Comparison of ENCODE assay signal across 7 cellular contexts in the genomic region with DNA sequence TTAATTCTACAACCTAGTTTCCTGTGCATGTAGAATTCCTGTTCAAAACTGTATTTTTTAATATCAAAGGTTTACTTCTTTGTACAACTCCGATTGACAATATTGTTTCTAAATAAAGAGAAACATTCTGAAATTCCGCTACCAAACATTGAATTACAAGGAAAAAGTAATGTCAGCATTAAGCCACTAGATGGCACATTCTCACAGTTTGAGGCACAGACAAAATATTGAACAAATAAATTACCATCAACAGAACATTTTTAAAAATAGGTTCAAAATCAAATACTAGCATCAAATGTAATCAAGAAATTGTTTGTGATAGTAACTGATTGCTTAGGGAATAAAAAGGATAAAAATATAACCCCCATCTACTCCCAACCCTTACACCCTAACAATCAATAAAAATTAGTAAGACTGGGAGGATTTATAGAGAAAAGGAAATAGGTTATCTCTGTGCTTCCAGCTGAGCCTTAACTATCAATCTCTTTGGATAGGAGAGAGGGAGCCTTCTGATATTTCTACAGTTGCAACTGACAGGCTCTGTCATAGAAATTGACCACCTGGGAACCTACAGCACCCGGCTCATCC.
A peak's percentile ranks its signal among the peaks of the same experiment; 100 is the strongest.
DNase-seq lines count a peak whose midpoint lies in the region; ATAC-seq lines count a peak whose summit lies in the region.

No MANE protein-coding gene starts in this region.

- peaks cover 16% of the 10 kb centered on the region for H3K27me3 Mint-ChIP-seq in activated T-helper 17 cell treated with anti-CD3 and anti-CD28 coated beads, Interleukin-2, amount 50 U/mL, for 72 hours

- peak overlapping the region; percentile 37 for H3K27ac Mint-ChIP-seq in activated T-helper 17 cell treated with anti-CD3 and anti-CD28 coated beads, Interleukin-2, amount 50 U/mL, for 72 hours
- no peak overlapping the region for H3K27ac Mint-ChIP-seq in stimulated activated effector memory CD8-positive, alpha-beta T cell treated with anti-CD3 and anti-CD28 coated beads, Interleukin-12 subunit alpha, Interleukin-12 subunit beta, amount 100 ng/mL, for 72 hours

- peaks cover 5% of the 10 kb centered on the region for H3K36me3 Mint-ChIP-seq in activated T-helper 17 cell treated with anti-CD3 and anti-CD28 coated beads, Interleukin-2, amount 50 U/mL, for 72 hours (ENCODE audit: low read depth)
- no peaks in the 10 kb centered on the region for H3K36me3 Mint-ChIP-seq in stimulated activated effector memory CD8-positive, alpha-beta T cell treated with anti-CD3 and anti-CD28 coated beads, Interleukin-12 subunit alpha, Interleukin-12 subunit beta, amount 100 ng/mL, for 72 hours

- ATAC-seq in activated T-helper 17 cell treated with anti-CD3 and anti-CD28 coated beads, Interleukin-2, amount 50 U/mL, for 72 hours (replicated peaks) = no peak
- no peak for ATAC-seq in HG02759 (IDR thresholded peaks at IDR 0.05; ENCODE audit: unreplicated experiment)
- no peak for ATAC-seq in stimulated activated effector memory CD8-positive, alpha-beta T cell treated with anti-CD3 and anti-CD28 coated beads, Interleukin-12 subunit alpha, Interleukin-12 subunit beta, amount 100 ng/mL, for 72 hours

- no peaks in the 10 kb centered on the region for H3K9me3 Mint-ChIP-seq in activated T-helper 17 cell treated with anti-CD3 and anti-CD28 coated beads, Interleukin-2, amount 50 U/mL, for 72 hours
- no peaks in the 10 kb centered on the region for H3K9me3 Mint-ChIP-seq in stimulated activated effector memory CD8-positive, alpha-beta T cell treated with anti-CD3 and anti-CD28 coated beads, Interleukin-12 subunit alpha, Interleukin-12 subunit beta, amount 100 ng/mL, for 72 hours

- DNase-seq in GM04504 (ENCODE audit: low read depth) (peak; percentile 3), NAMALWA (ENCODE audit: low spot score) (peak; percentile 76), kidney glomerular epithelial cell (lab: John Stamatoyannopoulos, UW) (peak; percentile 31)
- no peak for DNase-seq in stimulated activated CD4-positive, alpha-beta T cell treated with anti-CD3 and anti-CD28 coated beads, Interleukin-4, amount 100 ng/mL, for 4 hours
- no peak for DNase-seq in stimulated activated effector memory CD8-positive, alpha-beta T cell treated with anti-CD3 and anti-CD28 coated beads, Interleukin-12 subunit alpha, Interleukin-12 subunit beta, amount 100 ng/mL, for 72 hours (ENCODE audit: low spot score in 2 of 2)

- peaks cover 19% of the 10 kb centered on the region for H3K4me1 Mint-ChIP-seq in activated T-helper 17 cell treated with anti-CD3 and anti-CD28 coated beads, Interleukin-2, amount 50 U/mL, for 72 hours
- peaks cover 18% of the 10 kb centered on the region for H3K4me1 Mint-ChIP-seq in stimulated activated effector memory CD8-positive, alpha-beta T cell treated with anti-CD3 and anti-CD28 coated beads, Interleukin-12 subunit alpha, Interleukin-12 subunit beta, amount 100 ng/mL, for 72 hours

- no peak overlapping the region for H3K4me3 Mint-ChIP-seq in activated T-helper 17 cell treated with anti-CD3 and anti-CD28 coated beads, Interleukin-2, amount 50 U/mL, for 72 hours
- H3K4me3 Mint-ChIP-seq in stimulated activated effector memory CD8-positive, alpha-beta T cell treated with anti-CD3 and anti-CD28 coated beads, Interleukin-12 subunit alpha, Interleukin-12 subunit beta, amount 100 ng/mL, for 72 hours = no peak overlapping the region

Comparison
In these comparisons a context has a peak if more than half of its experiments do, and no peak if none do; other contexts are left out.
1. DNase-seq: peak in GM04504 (single experiment), NAMALWA (single experiment) and kidney glomerular epithelial cell (single experiment); none in stimulated activated CD4-positive, alpha-beta T cell treated with anti-CD3 and anti-CD28 coated beads, Interleukin-4, amount 100 ng/mL, for 4 hours (0 of 2) and stimulated activated effector memory CD8-positive, alpha-beta T cell treated with anti-CD3 and anti-CD28 coated beads, Interleukin-12 subunit alpha, Interleukin-12 subunit beta, amount 100 ng/mL, for 72 hours (0 of 2).